In genomic region chr12:49824886-49825285, GRCh38 we compare ENCODE assay signal across 9 cellular contexts. TPM values are rescaled to one million over a fixed set of nuclear protein-coding genes. Genes with fewer than 3 reads are reported as not detected.
DNase-seq lines count a peak whose midpoint lies in the region; ATAC-seq and TF ChIP-seq lines count a peak whose summit lies in the region.
"Had no signal": no experiment of that assay in that cellular context is flagged by ENCODE, and none has a peak within 500 bp of the region (broad histone marks: within the 10 kb centered on the region; RNA-seq: fewer than 3 reads in every experiment).

No MANE protein-coding gene starts in this region.

- peak overlapping the region; percentile 82 for H3K4me3 ChIP-seq in fibroblast of villous mesenchyme (ENCODE audit: low read depth, low read length)

- intact Hi-C loops in sciatic nerve (cut with DNase I): no loop called here

- DNase-seq in GDM1 (lab: John Stamatoyannopoulos, UW) (peak; percentile 57), UCSD-AML1 (lab: John Stamatoyannopoulos, UW; ENCODE audit: unreplicated experiment) (peak; percentile 27), fibroblast of villous mesenchyme (ENCODE audit: low read depth) (peak; percentile 56), sciatic nerve (ENCODE audit: low spot score) (no peak), SW 1271 (lab: John Stamatoyannopoulos, UW) (no peak), NCI-H446 treated with DMSO at 0.1 percent for 48 hours (lab: John Stamatoyannopoulos, UW) (no peak)
- DNase-seq in stimulated activated CD4-positive, alpha-beta T cell treated with anti-CD3 and anti-CD28 coated beads, Interleukin-4, amount 100 ng/mL, for 24 hours: no peak
- DNase-seq in activated naive CD4-positive, alpha-beta T cell (lab: John Stamatoyannopoulos, UW): no peak
- DNase-seq: GF-D8 had no signal

- no peak for TF ChIP-seq CTCF in fibroblast of villous mesenchyme (IDR thresholded peaks at IDR 0.05; ENCODE audit: insufficient read depth, low read depth, low read length)

- ATAC-seq in sciatic nerve: peak; percentile 13

RNA-seq across cellular contexts. Expression of gene NCKAP5L, which starts 3.3 kb away (rescaled TPM):
- total RNA-seq in fibroblast of villous mesenchyme (30.9 and 34.1 TPM in 2 replicates), sciatic nerve (38.2 TPM)

RNA-seq across cellular contexts. Expression of gene BCDIN3D, which starts 18.0 kb away (rescaled TPM):
- total RNA-seq in fibroblast of villous mesenchyme (2.9 and 3.5 TPM in 2 replicates), sciatic nerve (3.9 TPM)

Comparison
In these comparisons a context has a peak if more than half of its experiments do, and no peak if none do; other contexts are left out.
1. DNase-seq: peak in GDM1 (single experiment), UCSD-AML1 (single experiment) and fibroblast of villous mesenchyme (single experiment); none in sciatic nerve (single experiment), SW 1271 (0 of 2), NCI-H446 treated with DMSO at 0.1 percent for 48 hours (single experiment), stimulated activated CD4-positive, alpha-beta T cell treated with anti-CD3 and anti-CD28 coated beads, Interleukin-4, amount 100 ng/mL, for 24 hours (single experiment) and activated naive CD4-positive, alpha-beta T cell (0 of 4).